In the genomic region with DNA sequence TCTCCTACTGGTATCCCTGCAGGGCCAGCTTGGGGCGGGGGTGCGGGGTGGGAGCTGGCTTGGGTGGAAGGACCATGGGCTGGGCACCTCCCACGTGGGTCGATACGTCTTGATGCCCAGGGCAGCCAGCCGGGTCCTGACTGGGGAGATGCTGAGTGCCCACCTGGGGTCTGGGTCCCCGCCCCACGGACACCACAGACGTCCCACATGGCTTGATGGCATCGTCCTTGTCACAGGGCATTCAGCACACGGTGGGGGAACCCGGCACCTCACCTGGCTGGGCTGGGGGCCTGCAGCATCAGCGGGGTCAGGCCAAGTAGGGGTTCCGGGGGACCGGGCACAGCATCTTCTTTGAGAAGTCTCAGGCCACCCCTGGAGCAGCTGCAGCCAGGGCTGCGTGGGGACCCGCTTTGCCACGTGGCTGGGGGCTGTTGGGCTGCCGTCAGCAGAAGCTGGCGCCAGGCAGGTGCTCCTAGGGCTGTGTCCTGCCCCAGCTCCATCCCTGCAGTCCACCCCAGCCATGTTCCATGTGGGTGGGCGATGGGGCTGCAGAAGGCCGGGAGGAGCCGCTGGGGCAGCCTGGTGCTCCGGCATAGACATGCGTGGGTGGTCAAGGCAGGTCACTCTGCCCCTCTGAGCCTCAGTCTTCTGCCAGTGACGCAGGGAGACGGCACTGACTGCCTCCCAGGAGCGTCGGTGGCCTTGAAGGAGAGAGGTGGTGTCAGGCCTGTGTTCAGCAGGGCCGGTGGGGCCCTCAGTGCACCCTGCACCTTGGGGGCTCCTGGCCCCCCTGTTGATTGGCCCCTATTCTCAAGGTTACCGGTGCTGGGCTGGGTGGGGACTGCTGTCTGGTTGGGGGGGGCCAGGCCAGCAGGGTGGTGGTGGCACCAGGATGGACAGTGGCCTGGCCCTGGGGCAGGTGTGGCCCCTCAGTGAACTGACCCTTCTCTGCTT, we compare ENCODE assay signal across 11 cellular contexts. TPM values are rescaled to one million over a fixed set of nuclear protein-coding genes. Genes with fewer than 3 reads are reported as not detected.
A peak's percentile ranks its signal among the peaks of the same experiment; 100 is the strongest.
DNase-seq lines count a peak whose midpoint lies in the region; ATAC-seq and TF ChIP-seq lines count a peak whose summit lies in the region.
"Had no signal": no experiment of that assay in that cellular context is flagged by ENCODE, and none has a peak within 500 bp of the region (broad histone marks: within the 10 kb centered on the region; RNA-seq: fewer than 3 reads in every experiment).

No MANE protein-coding gene starts in this region.

- H4K5ac ChIP-seq in H9 (ENCODE audit: insufficient read length, low read depth, low read length) = no peak overlapping the region

- H2AFZ ChIP-seq in H9 (ENCODE audit: low read length) = no peak overlapping the region

- no peak overlapping the region for H2BK5ac ChIP-seq in H9 (ENCODE audit: insufficient read length, low read length)

- H3K4me1 ChIP-seq in H9 (ENCODE audit: insufficient read depth, low read length) = no peaks in the 10 kb centered on the region
- H3K4me1 ChIP-seq: ascending aorta, prostate gland had no signal

- H3K4me1 Mint-ChIP-seq in IgD-negative memory B cell (peaks cover 5 to 17% (median 15%) of the 10 kb centered on the region in 3 donors), H9 (peaks cover 2 to 6% of the 10 kb centered on the region in 2 experiments; a peak in 2 of 4 replicates)
- peaks cover 26% of the 10 kb centered on the region for H3K4me1 Mint-ChIP-seq in stimulated activated effector memory CD8-positive, alpha-beta T cell treated with anti-CD3 and anti-CD28 coated beads, Interleukin-12 subunit alpha, Interleukin-12 subunit beta, amount 100 ng/mL, for 72 hours

- H3K4ac ChIP-seq in H9 (ENCODE audit: low read depth, low read length) = no peak overlapping the region

- H3K27ac Mint-ChIP-seq in IgD-negative memory B cell = peak overlapping the region; percentile 27 to 80 (median 78)
- peak overlapping the region; percentile 23 for H3K27ac Mint-ChIP-seq in stimulated activated effector memory CD8-positive, alpha-beta T cell treated with anti-CD3 and anti-CD28 coated beads, Interleukin-12 subunit alpha, Interleukin-12 subunit beta, amount 100 ng/mL, for 72 hours
- no peak overlapping the region for H3K27ac Mint-ChIP-seq in H9

- no peak overlapping the region for H2BK15ac ChIP-seq in H9 (ENCODE audit: low read depth, low read length)

- H3K27me3 ChIP-seq in H9 (ENCODE audit: insufficient read depth, low read length) = no peaks in the 10 kb centered on the region
- H3K27me3 ChIP-seq: ascending aorta, heart left ventricle had no signal

- H4K8ac ChIP-seq in H9 (replicated peaks; ENCODE audit: insufficient read length, low read depth, low read length) = no peak overlapping the region

- no peaks in the 10 kb centered on the region for H4K20me1 ChIP-seq in H9 (ENCODE audit: control insufficient read depth, insufficient read depth, insufficient read length)

- H2BK12ac ChIP-seq in H9 (ENCODE audit: insufficient read length, low read depth, low read length) = no peak overlapping the region

- no peak overlapping the region for H2AK5ac ChIP-seq in H9 (ENCODE audit: insufficient read length, low read length)

- no peak overlapping the region for H3K27ac ChIP-seq in H9 (ENCODE audit: insufficient read length, low read depth, low read length)
- H3K27ac ChIP-seq: ascending aorta, heart left ventricle, prostate gland had no signal

- no peak for TF ChIP-seq CTCF in H9 (conservative IDR thresholded peaks at IDR 0.05)

- H3K4me3 Mint-ChIP-seq in IgD-negative memory B cell (peak overlapping the region in 1 of 4 donors; percentile 9), H9 (no peak overlapping the region)
- no peak overlapping the region for H3K4me3 Mint-ChIP-seq in stimulated activated effector memory CD8-positive, alpha-beta T cell treated with anti-CD3 and anti-CD28 coated beads, Interleukin-12 subunit alpha, Interleukin-12 subunit beta, amount 100 ng/mL, for 72 hours

- WGBS in H9 (ENCODE audit: extremely low coverage, insufficient read length, low lambda C conversion rate) = no CpG with 5 or more reads among the region's 31 CpGs

- H3K9me3 ChIP-seq in H9 (ENCODE audit: control insufficient read depth, low read depth, low read length) = no peaks in the 10 kb centered on the region
- H3K9me3 ChIP-seq: ascending aorta, heart left ventricle, prostate gland had no signal

- no peak overlapping the region for H2BK20ac ChIP-seq in H9 (ENCODE audit: low read depth, low read length, poor library complexity, severe bottlenecking)

- no peak overlapping the region for H3K56ac ChIP-seq in H9 (ENCODE audit: insufficient read length, low read depth, low read length)

- H3T11ph ChIP-seq in H9 (ENCODE audit: low read length) = no peak overlapping the region

- H3K79me1 ChIP-seq in H9 (ENCODE audit: insufficient read depth, low read depth, low read length, poor library complexity, severe bottlenecking) = no peaks in the 10 kb centered on the region

- no peaks in the 10 kb centered on the region for H3K27me3 Mint-ChIP-seq in IgD-negative memory B cell
- no peaks in the 10 kb centered on the region for H3K27me3 Mint-ChIP-seq in H9 (ENCODE audit: low read depth)

- H2BK120ac ChIP-seq in H9 (ENCODE audit: low read depth, low read length, poor library complexity, severe bottlenecking) = no peak overlapping the region

- H3K14ac ChIP-seq in H9 (ENCODE audit: insufficient read depth, low read length) = no peak overlapping the region

- DNase-seq in DMS53 (lab: John Stamatoyannopoulos, UW) (peak; percentile 25), DMS53 treated with DMSO at 0.1 percent for 48 hours (lab: John Stamatoyannopoulos, UW; ENCODE audit: unreplicated experiment) (no peak), erythroblast (lab: John Stamatoyannopoulos, UW) (no peak), H9 (no peak), NK-92 (lab: John Stamatoyannopoulos, UW; ENCODE audit: unreplicated experiment) (no peak), NCI-H187 (lab: John Stamatoyannopoulos, UW) (no peak)
- DNase-seq in stimulated activated effector memory CD8-positive, alpha-beta T cell treated with anti-CD3 and anti-CD28 coated beads, Interleukin-12 subunit alpha, Interleukin-12 subunit beta, amount 100 ng/mL, for 72 hours (ENCODE audit: low spot score in 2 of 2) = no peak

- H3K4me2 ChIP-seq in H9 (ENCODE audit: insufficient read depth, insufficient read length, low read length) = no peak overlapping the region

- no peaks in the 10 kb centered on the region; the same call in 1 of the 2 replicates for H3K79me2 ChIP-seq in H9 (ENCODE audit: insufficient read depth, low read length)

- H3K36me3 Mint-ChIP-seq in IgD-negative memory B cell (peaks cover 2% of the 10 kb centered on the region), H9 (ENCODE audit: insufficient read depth in 1 of 3, low read depth in 3 of 3) (peaks cover 26 to 63% (median 63%) of the 10 kb centered on the region in 3 experiments; a peak in 6 of 7 replicates)
- peaks cover 73% of the 10 kb centered on the region for H3K36me3 Mint-ChIP-seq in stimulated activated effector memory CD8-positive, alpha-beta T cell treated with anti-CD3 and anti-CD28 coated beads, Interleukin-12 subunit alpha, Interleukin-12 subunit beta, amount 100 ng/mL, for 72 hours

- H3K18ac ChIP-seq in H9 (ENCODE audit: insufficient read length, low read depth, low read length) = no peak overlapping the region

- H3K9me3 Mint-ChIP-seq in IgD-negative memory B cell = no peaks in the 10 kb centered on the region
- H3K9me3 Mint-ChIP-seq in stimulated activated effector memory CD8-positive, alpha-beta T cell treated with anti-CD3 and anti-CD28 coated beads, Interleukin-12 subunit alpha, Interleukin-12 subunit beta, amount 100 ng/mL, for 72 hours = no peaks in the 10 kb centered on the region
- peaks cover 0 to 8% of the 10 kb centered on the region in 2 experiments; a peak in 1 of 5 replicates for H3K9me3 Mint-ChIP-seq in H9

- TF ChIP-seq POLR2A in erythroblast (IDR thresholded peaks at IDR 0.05; ENCODE audit: low read length) = peak; percentile 15

- H4K91ac ChIP-seq in H9 (ENCODE audit: insufficient read length, low read depth, low read length) = no peak overlapping the region

- no peak overlapping the region for H3K9ac ChIP-seq in H9 (ENCODE audit: extremely low read depth, insufficient read length, low read length)

- H3K23ac ChIP-seq in H9 (ENCODE audit: insufficient read length, low read depth, low read length) = no peak overlapping the region

- peak; percentile 24 for ATAC-seq in stimulated activated effector memory CD8-positive, alpha-beta T cell treated with anti-CD3 and anti-CD28 coated beads, Interleukin-12 subunit alpha, Interleukin-12 subunit beta, amount 100 ng/mL, for 72 hours

- no peaks in the 10 kb centered on the region for H3K23me2 ChIP-seq in H9 (ENCODE audit: insufficient read length, low read depth, low read length, poor library complexity, severe bottlenecking)

RNA-seq across cellular contexts. Expression of gene SELENOO, which starts 8.4 kb away (rescaled TPM):
- 2.3 TPM for polyA plus RNA-seq in IgD-negative memory B cell
- total RNA-seq in H9 (2021) = 19.0 and 20.4 TPM in 2 replicates

RNA-seq across cellular contexts. Expression of gene TRABD, which starts 23.5 kb away (rescaled TPM):
- 28.0 TPM for polyA plus RNA-seq in IgD-negative memory B cell
- total RNA-seq in H9 (2021) = 46.3 and 47.8 TPM in 2 replicates

RNA-seq across cellular contexts. Expression of gene TUBGCP6, which starts 35.6 kb away (rescaled TPM):
- 17.0 TPM for polyA plus RNA-seq in IgD-negative memory B cell
- 28.4 and 29.0 TPM in 2 replicates for total RNA-seq in H9 (2021)

RNA-seq across cellular contexts. Expression of gene PANX2, which starts 38.7 kb away (rescaled TPM):
- not detected for polyA plus RNA-seq in IgD-negative memory B cell
- 6.7 and 8.0 TPM in 2 replicates for total RNA-seq in H9 (2021)

RNA-seq across cellular contexts. Expression of gene HDAC10, which starts 41.8 kb away (rescaled TPM):
- polyA plus RNA-seq in IgD-negative memory B cell = 8.6 TPM
- 41.1 and 45.0 TPM in 2 replicates for total RNA-seq in H9 (2021)

Comparison
In these comparisons a context has a peak if more than half of its experiments do, and no peak if none do; other contexts are left out.
1. H3K27ac Mint-ChIP-seq: peak in IgD-negative memory B cell (3 of 3) and stimulated activated effector memory CD8-positive, alpha-beta T cell treated with anti-CD3 and anti-CD28 coated beads, Interleukin-12 subunit alpha, Interleukin-12 subunit beta, amount 100 ng/mL, for 72 hours (single experiment); none in H9 (0 of 3).